23 cellular contexts compared by ENCODE assay signal in the genomic region with DNA sequence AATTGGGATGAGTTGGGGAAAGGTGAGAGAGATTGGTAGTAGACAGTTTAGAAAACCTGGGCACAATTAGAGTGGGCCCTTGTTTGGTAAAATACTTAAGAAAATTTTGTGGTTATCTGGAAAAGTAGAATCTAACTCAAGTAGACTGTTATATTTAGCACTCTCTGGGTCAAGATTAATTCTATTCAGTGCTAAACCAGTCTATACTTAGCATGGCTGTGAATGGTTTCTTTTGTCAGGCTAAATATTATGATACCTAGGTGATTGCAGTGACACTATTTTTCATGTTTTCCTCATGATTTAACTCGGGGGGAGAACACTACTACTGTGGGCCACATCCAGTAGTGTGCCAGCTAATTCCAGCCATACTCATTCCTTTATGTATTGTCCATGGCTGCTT. TPM values are rescaled to one million over a fixed set of nuclear protein-coding genes. Genes with fewer than 3 reads are reported as not detected.
DNase-seq lines count a peak whose midpoint lies in the region; ATAC-seq, FAIRE-seq and TF ChIP-seq lines count a peak whose summit lies in the region.
"Had no signal": no experiment of that assay in that cellular context is flagged by ENCODE, and none has a peak within 500 bp of the region (broad histone marks: within the 10 kb centered on the region; RNA-seq: fewer than 3 reads in every experiment).

No MANE protein-coding gene starts in this region.

- no CpG with 5 or more reads among the region's 1 CpG for WGBS in H9 (ENCODE audit: extremely low coverage, insufficient read length, low lambda C conversion rate)

- CTCF ChIA-PET in T-cell (lab: Charles Lee): no interaction called here

- no peaks in the 10 kb centered on the region for H3K79me1 ChIP-seq in H9 (ENCODE audit: insufficient read depth, low read depth, low read length, poor library complexity, severe bottlenecking)

- H2AK5ac ChIP-seq in H9 (ENCODE audit: insufficient read length, low read length): no peak overlapping the region

- H3K27ac ChIP-seq in H9 (ENCODE audit: insufficient read length, low read depth, low read length) (no peak overlapping the region), thoracic aorta (peak overlapping the region; percentile 25 to 70), colonic mucosa (no peak overlapping the region)
- H3K27ac ChIP-seq: A549 had no signal

- no peak overlapping the region for H3K56ac ChIP-seq in H9 (ENCODE audit: insufficient read length, low read depth, low read length)

- H3K4me3 ChIP-seq in thoracic aorta (no peak overlapping the region), colonic mucosa (no peak overlapping the region)
- H3K4me3 ChIP-seq: A549, HAP-1 had no signal

- no peak overlapping the region for H2BK12ac ChIP-seq in H9 (ENCODE audit: insufficient read length, low read depth, low read length)

- no peak overlapping the region for H3K14ac ChIP-seq in H9 (ENCODE audit: insufficient read depth, low read length)

- H3K27me3 Mint-ChIP-seq in H9 (ENCODE audit: low read depth) (no peaks in the 10 kb centered on the region), chondrocyte (ENCODE audit: low read depth) (no peaks in the 10 kb centered on the region), T-cell (no peaks in the 10 kb centered on the region)
- H3K27me3 Mint-ChIP-seq: B cell had no signal

- DNase-seq in D721Med (ENCODE audit: insufficient read length, low spot score): no peak
- no peak for DNase-seq in H9
- DNase-seq in chondrocyte (ENCODE audit: low spot score): no peak
- DNase-seq in thoracic aorta (ENCODE audit: low spot score): no peak
- DNase-seq in T-cell: no peak
- no peak for DNase-seq in colonic mucosa
- DNase-seq: DMS53, EL, GF-D8, Karpas-422, NCI-H1417, NCI-H1694 treated with DMSO at 0.1 percent for 48 hours, NCI-H446, NCI-H526, OCI-M1, SHP77, SW 1271 had no signal

- no peak overlapping the region for H3K23ac ChIP-seq in H9 (ENCODE audit: insufficient read length, low read depth, low read length)

- no peak for TF ChIP-seq CTCF in D721Med (IDR thresholded peaks at IDR 0.05; ENCODE audit: insufficient read depth, missing control alignments)
- no peak for TF ChIP-seq CTCF in H9 (conservative IDR thresholded peaks at IDR 0.05)
- no peak for TF ChIP-seq CTCF in chondrocyte (IDR thresholded peaks at IDR 0.05)
- TF ChIP-seq CTCF in thoracic aorta (IDR thresholded peaks at IDR 0.05): no peak
- TF ChIP-seq CTCF in colonic mucosa (IDR thresholded peaks at IDR 0.05): no peak

- H3K4me1 Mint-ChIP-seq in H9: peaks cover 22 to 26% of the 10 kb centered on the region in 2 experiments
- peaks cover 36% of the 10 kb centered on the region for H3K4me1 Mint-ChIP-seq in chondrocyte (ENCODE audit: low read depth)
- peaks cover 4 to 5% (median 4%) of the 10 kb centered on the region in 3 donors for H3K4me1 Mint-ChIP-seq in T-cell
- H3K4me1 Mint-ChIP-seq: CD14-positive monocyte had no signal

- H3K27ac Mint-ChIP-seq in H9 (peak overlapping the region in 2 of 3 experiments; percentile 15 to 93; a peak in 4 of 7 replicates), chondrocyte (ENCODE audit: unreplicated experiment) (peak overlapping the region; percentile 67), T-cell (no peak overlapping the region)
- H3K27ac Mint-ChIP-seq: B cell, CD14-positive monocyte had no signal

- H2BK20ac ChIP-seq in H9 (ENCODE audit: low read depth, low read length, poor library complexity, severe bottlenecking): no peak overlapping the region

- POLR2A ChIA-PET in T-cell (lab: Charles Lee): no interaction called here

- FAIRE-seq in D721Med (lab: Jason Lieb, UNC): peak; percentile 38
- FAIRE-seq: A549, RCC 7860 had no signal

- H3K4me2 ChIP-seq in H9 (ENCODE audit: insufficient read depth, insufficient read length, low read length): no peak overlapping the region
- H3K4me2 ChIP-seq: A549 had no signal

- H3K9me3 ChIP-seq in H9 (ENCODE audit: control insufficient read depth, low read depth, low read length) (no peaks in the 10 kb centered on the region), thoracic aorta (no peaks in the 10 kb centered on the region), colonic mucosa (no peaks in the 10 kb centered on the region)
- H3K9me3 ChIP-seq: A549, HAP-1 had no signal

- H3K4ac ChIP-seq in H9 (ENCODE audit: low read depth, low read length): no peak overlapping the region

- no peak overlapping the region for H3T11ph ChIP-seq in H9 (ENCODE audit: low read length)

- H2BK15ac ChIP-seq in H9 (ENCODE audit: low read depth, low read length): no peak overlapping the region

- H4K20me1 ChIP-seq in H9 (ENCODE audit: control insufficient read depth, insufficient read depth, insufficient read length): no peaks in the 10 kb centered on the region

- H3K27me3 ChIP-seq in H9 (ENCODE audit: insufficient read depth, low read length) (no peaks in the 10 kb centered on the region), thoracic aorta (replicated peaks; ENCODE audit: insufficient read depth) (no peaks in the 10 kb centered on the region), colonic mucosa (no peaks in the 10 kb centered on the region)

- H3K4me3 Mint-ChIP-seq in H9 (no peak overlapping the region), chondrocyte (ENCODE audit: unreplicated experiment) (no peak overlapping the region), T-cell (no peak overlapping the region)
- H3K4me3 Mint-ChIP-seq: B cell, CD14-positive monocyte had no signal

- no peaks in the 10 kb centered on the region for H3K23me2 ChIP-seq in H9 (ENCODE audit: insufficient read length, low read depth, low read length, poor library complexity, severe bottlenecking)

- H3K4me1 ChIP-seq in H9 (ENCODE audit: insufficient read depth, low read length): no peaks in the 10 kb centered on the region
- H3K4me1 ChIP-seq in thoracic aorta (ENCODE audit: control insufficient read depth in 1 of 2, low read depth in 2 of 2): peaks cover 23 to 32% of the 10 kb centered on the region in 2 donors
- no peaks in the 10 kb centered on the region for H3K4me1 ChIP-seq in colonic mucosa
- H3K4me1 ChIP-seq: A549 had no signal

- no peak overlapping the region for H4K8ac ChIP-seq in H9 (replicated peaks; ENCODE audit: insufficient read length, low read depth, low read length)

- no peaks in the 10 kb centered on the region for H3K36me3 ChIP-seq in thoracic aorta
- H3K36me3 ChIP-seq in colonic mucosa: no peaks in the 10 kb centered on the region
- H3K36me3 ChIP-seq: HAP-1 had no signal

- intact Hi-C loops in colonic mucosa (cut with DNase I): no loop called here

- H3K9ac ChIP-seq in H9 (ENCODE audit: extremely low read depth, insufficient read length, low read length): no peak overlapping the region
- H3K9ac ChIP-seq in colonic mucosa (ENCODE audit: low read depth in 2 of 2, low read length in 2 of 2): no peak overlapping the region

- H4K91ac ChIP-seq in H9 (ENCODE audit: insufficient read length, low read depth, low read length): no peak overlapping the region

- H3K36me3 Mint-ChIP-seq in H9 (ENCODE audit: insufficient read depth in 1 of 3, low read depth in 3 of 3) (no peaks in the 10 kb centered on the region), chondrocyte (ENCODE audit: low read depth) (peaks cover 1% of the 10 kb centered on the region), T-cell (peaks cover 40% of the 10 kb centered on the region)

- H4K5ac ChIP-seq in H9 (ENCODE audit: insufficient read length, low read depth, low read length): no peak overlapping the region

- H2AFZ ChIP-seq in H9 (ENCODE audit: low read length): no peak overlapping the region

- no peak overlapping the region for H2BK120ac ChIP-seq in H9 (ENCODE audit: low read depth, low read length, poor library complexity, severe bottlenecking)

- no peaks in the 10 kb centered on the region for H3K79me2 ChIP-seq in H9 (ENCODE audit: insufficient read depth, low read length)

- H2BK5ac ChIP-seq in H9 (ENCODE audit: insufficient read length, low read length): no peak overlapping the region

- no peak overlapping the region for H3K18ac ChIP-seq in H9 (ENCODE audit: insufficient read length, low read depth, low read length)

- ATAC-seq in thoracic aorta (ENCODE audit: insufficient number of reproducible peaks, low FRiP score, low read depth) (no peak), T-cell (replicated peaks in 1 of 4) (no peak), GM18909 (IDR thresholded peaks at IDR 0.05; ENCODE audit: poor library complexity, unreplicated experiment) (no peak)
- ATAC-seq: A549 had no signal

- H3K9me3 Mint-ChIP-seq in H9 (no peaks in the 10 kb centered on the region), chondrocyte (ENCODE audit: low read depth) (no peaks in the 10 kb centered on the region), T-cell (no peaks in the 10 kb centered on the region)

RNA-seq across cellular contexts. Expression of gene KIAA1328, which starts 58.9 kb away (rescaled TPM):
- total RNA-seq in H9 (2021): 4.9 and 5.8 TPM in 2 replicates
- total RNA-seq in chondrocyte: 6.3 to 10.4 TPM (median 6.3 TPM) in 3 replicates
- total RNA-seq in thoracic aorta: 10 to 100 TPM; 14.4 to 22.7 TPM
- 10 to 100 TPM in 4 of 5 donors, 1 to 10 TPM in 1; 10.0 to 17.0 (median 11.5) TPM for total RNA-seq in T-cell
- total RNA-seq in colonic mucosa: 1 to 10 TPM; 4.8 to 5.2 TPM

RNA-seq across cellular contexts. Expression of gene TPGS2, which starts 59.1 kb away (rescaled TPM):
- 139 and 147 TPM in 2 replicates for total RNA-seq in H9 (2021)
- 75.5 to 111 TPM (median 107 TPM) in 3 replicates for total RNA-seq in chondrocyte
- 100 to 1,000 TPM in 1 of 2 donors, 10 to 100 TPM in 1; 83.0 to 150 TPM for total RNA-seq in thoracic aorta
- 10 to 100 TPM; 31.7 to 46.9 (median 46.2) TPM for total RNA-seq in T-cell
- total RNA-seq in colonic mucosa: 10 to 100 TPM; 51.8 to 79.2 TPM

Comparison
In these comparisons a context has a peak if more than half of its experiments do, and no peak if none do; other contexts are left out.
1. H3K27ac ChIP-seq: peak in thoracic aorta (2 of 2); none in H9 (single experiment) and colonic mucosa (single experiment).
2. H3K27ac Mint-ChIP-seq: peak in H9 (2 of 3) and chondrocyte (single experiment); none in T-cell (0 of 2).